ENCODE assay signal across 1 cellular context in the genomic region with DNA sequence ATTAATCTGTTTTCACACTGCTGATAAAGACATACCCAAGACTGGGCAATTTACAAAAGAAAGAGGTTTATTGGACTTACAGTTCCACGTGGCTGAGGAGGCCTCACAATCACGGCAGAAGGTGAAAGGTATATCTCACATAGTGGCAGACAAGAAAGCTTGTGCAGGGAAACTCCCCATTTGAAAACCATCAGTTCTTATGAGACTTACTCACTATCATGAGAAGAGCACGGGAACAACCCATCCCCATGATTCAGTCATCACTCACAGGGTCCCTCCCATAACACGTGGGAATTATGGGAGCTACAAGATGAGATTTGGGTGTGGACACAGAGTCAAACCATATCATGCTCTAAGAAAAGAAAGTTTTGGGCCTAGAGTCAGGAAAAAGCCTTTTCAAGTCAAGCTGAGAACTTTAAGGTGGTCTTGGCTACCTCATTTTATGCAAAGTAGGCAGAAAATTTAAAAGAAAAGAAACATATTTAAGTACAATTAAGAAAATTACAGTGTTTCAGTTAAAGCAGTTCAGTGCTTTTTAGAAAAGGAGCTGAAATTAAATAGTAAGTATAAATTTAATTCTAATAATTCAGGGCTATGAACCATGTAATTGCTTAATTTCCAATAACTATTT.
TF ChIP-seq lines count a peak whose summit lies in the region.

No MANE protein-coding gene starts in this region.

TF ChIP-seq in K562, 482 proteins besides CTCF, POLR2A, EP300 and RAD21 (continued from another document and continues in another):
- TF ChIP-seq AFF1 (IDR thresholded peaks at IDR 0.05; ENCODE audit: low read depth in 1 of 2, partially characterized antibody in 2 of 2) (peak in 1 of 2 experiments; percentile 20), BHLHE40 (IDR thresholded peaks at IDR 0.05; ENCODE audit: low read length) (0 out of 2 replicates have a peak, but pooled peaks have one; percentile 53), ATF6 (CRISPR knock-in tag; IDR thresholded peaks at IDR 0.05) (no peak), BRCA1 (IDR thresholded peaks at IDR 0.05) (no peak), BRCA1 (CRISPR knock-in tag; IDR thresholded peaks at IDR 0.05) (no peak), CBX2 (IDR thresholded peaks at IDR 0.05; ENCODE audit: insufficient read depth, low read length, poor library complexity, severe bottlenecking) (no peak), CHAMP1 (IDR thresholded peaks at IDR 0.05) (no peak), RBM22 (IDR thresholded peaks at IDR 0.05; ENCODE audit: low read depth, low read length, poor library complexity, severe bottlenecking) (no peak), CEBPB (tag; IDR thresholded peaks at IDR 0.05) (no peak), JUN (IDR thresholded peaks at IDR 0.05; ENCODE audit: borderline replicate concordance, low read depth, low read length) (peak; percentile 51; the same call in 1 of the 2 replicates), JUN (CRISPR knock-in tag; IDR thresholded peaks at IDR 0.05; ENCODE audit: borderline replicate concordance) (no peak), CLOCK (CRISPR knock-in tag; IDR thresholded peaks at IDR 0.05; ENCODE audit: borderline replicate concordance) (no peak), ZNF133 (CRISPR knock-in tag; IDR thresholded peaks at IDR 0.05) (no peak), POLR3G (IDR thresholded peaks at IDR 0.05; ENCODE audit: extremely low read depth, insufficient read length, insufficient replicate concordance) (no peak), ARID2 (IDR thresholded peaks at IDR 0.05) (no peak), FOXK2 (conservative IDR thresholded peaks at IDR 0.05 in 1 of 2, IDR thresholded peaks at IDR 0.05 in 1 of 2; ENCODE audit: low read depth in 2 of 2) (0 out of 4 replicates have a peak, but pooled peaks of 1 of the 2 experiments have one; percentile 15), PKNOX1 (IDR thresholded peaks at IDR 0.05) (peak; percentile 32; the same call in 1 of the 2 replicates), CEBPZ (IDR thresholded peaks at IDR 0.05; ENCODE audit: borderline replicate concordance, low read depth, low read length) (no peak), NR3C1 (CRISPR knock-in tag; IDR thresholded peaks at IDR 0.05) (no peak), HDAC8 (tag; IDR thresholded peaks at IDR 0.05) (no peak), ZBTB34 (CRISPR knock-in tag; IDR thresholded peaks at IDR 0.05) (no peak)
- TF ChIP-seq, protein P1, sequence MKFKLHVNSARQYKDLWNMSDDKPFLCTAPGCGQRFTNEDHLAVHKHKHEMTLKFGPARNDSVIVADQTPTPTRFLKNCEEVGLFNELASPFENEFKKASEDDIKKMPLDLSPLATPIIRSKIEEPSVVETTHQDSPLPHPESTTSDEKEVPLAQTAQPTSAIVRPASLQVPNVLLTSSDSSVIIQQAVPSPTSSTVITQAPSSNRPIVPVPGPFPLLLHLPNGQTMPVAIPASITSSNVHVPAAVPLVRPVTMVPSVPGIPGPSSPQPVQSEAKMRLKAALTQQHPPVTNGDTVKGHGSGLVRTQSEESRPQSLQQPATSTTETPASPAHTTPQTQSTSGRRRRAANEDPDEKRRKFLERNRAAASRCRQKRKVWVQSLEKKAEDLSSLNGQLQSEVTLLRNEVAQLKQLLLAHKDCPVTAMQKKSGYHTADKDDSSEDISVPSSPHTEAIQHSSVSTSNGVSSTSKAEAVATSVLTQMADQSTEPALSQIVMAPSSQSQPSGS (CRISPR knock-in tag; IDR thresholded peaks at IDR 0.05), result no peak
- TF ChIP-seq, protein P2, sequence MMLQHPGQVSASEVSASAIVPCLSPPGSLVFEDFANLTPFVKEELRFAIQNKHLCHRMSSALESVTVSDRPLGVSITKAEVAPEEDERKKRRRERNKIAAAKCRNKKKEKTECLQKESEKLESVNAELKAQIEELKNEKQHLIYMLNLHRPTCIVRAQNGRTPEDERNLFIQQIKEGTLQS (IDR thresholded peaks at IDR 0.05), result peak; percentile 63; the same call in 1 of the 2 replicates
- TF ChIP-seq, protein P2 (CRISPR knock-in tag; conservative IDR thresholded peaks at IDR 0.05), result no peak
- TF ChIP-seq, protein P3, sequence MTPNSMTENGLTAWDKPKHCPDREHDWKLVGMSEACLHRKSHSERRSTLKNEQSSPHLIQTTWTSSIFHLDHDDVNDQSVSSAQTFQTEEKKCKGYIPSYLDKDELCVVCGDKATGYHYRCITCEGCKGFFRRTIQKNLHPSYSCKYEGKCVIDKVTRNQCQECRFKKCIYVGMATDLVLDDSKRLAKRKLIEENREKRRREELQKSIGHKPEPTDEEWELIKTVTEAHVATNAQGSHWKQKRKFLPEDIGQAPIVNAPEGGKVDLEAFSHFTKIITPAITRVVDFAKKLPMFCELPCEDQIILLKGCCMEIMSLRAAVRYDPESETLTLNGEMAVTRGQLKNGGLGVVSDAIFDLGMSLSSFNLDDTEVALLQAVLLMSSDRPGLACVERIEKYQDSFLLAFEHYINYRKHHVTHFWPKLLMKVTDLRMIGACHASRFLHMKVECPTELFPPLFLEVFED (CRISPR knock-in tag; conservative IDR thresholded peaks at IDR 0.05), result no peak
- TF ChIP-seq, protein P4, sequence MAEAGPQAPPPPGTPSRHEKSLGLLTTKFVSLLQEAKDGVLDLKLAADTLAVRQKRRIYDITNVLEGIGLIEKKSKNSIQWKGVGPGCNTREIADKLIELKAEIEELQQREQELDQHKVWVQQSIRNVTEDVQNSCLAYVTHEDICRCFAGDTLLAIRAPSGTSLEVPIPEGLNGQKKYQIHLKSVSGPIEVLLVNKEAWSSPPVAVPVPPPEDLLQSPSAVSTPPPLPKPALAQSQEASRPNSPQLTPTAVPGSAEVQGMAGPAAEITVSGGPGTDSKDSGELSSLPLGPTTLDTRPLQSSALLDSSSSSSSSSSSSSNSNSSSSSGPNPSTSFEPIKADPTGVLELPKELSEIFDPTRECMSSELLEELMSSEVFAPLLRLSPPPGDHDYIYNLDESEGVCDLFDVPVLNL (CRISPR knock-in tag; IDR thresholded peaks at IDR 0.05; ENCODE audit: low read depth), result no peak
